In genomic region chr1:113515498-113515897, GRCh38 we compare ENCODE assay signal across 17 cellular contexts.
DNase-seq lines count a peak whose midpoint lies in the region; ATAC-seq and TF ChIP-seq lines count a peak whose summit lies in the region.
"Had no signal": no experiment of that assay in that cellular context is flagged by ENCODE, and none has a peak within 500 bp of the region (broad histone marks: within the 10 kb centered on the region; RNA-seq: fewer than 3 reads in every experiment).

No MANE protein-coding gene starts in this region.

- H3K18ac ChIP-seq in trophoblast cell (ENCODE audit: low read length) = no peak overlapping the region

- ATAC-seq in PC-3 (peak; percentile 69), HG03457 (IDR thresholded peaks at IDR 0.05; ENCODE audit: unreplicated experiment) (no peak)
- ATAC-seq: Panc1 had no signal

- WGBS in trophoblast cell (ENCODE audit: extremely low coverage, insufficient coverage, insufficient read length) = no CpG with 5 or more reads among the region's 1 CpG
- 95 to 100% (median 97%) methylated on average over 1 of the region's 1 CpG for WGBS in ovary, 3 donors

- H3K27me3 ChIP-seq in PC-3 (ENCODE audit: low read length) (no peaks in the 10 kb centered on the region), trophoblast cell (ENCODE audit: insufficient read depth, low read length) (no peaks in the 10 kb centered on the region), ovary (no peaks in the 10 kb centered on the region)

- H2BK120ac ChIP-seq in trophoblast cell (ENCODE audit: insufficient read depth, low read length, poor library complexity) = no peak overlapping the region

- no peak overlapping the region for H2BK5ac ChIP-seq in trophoblast cell (ENCODE audit: low read depth, low read length, poor library complexity)

- H3F3A ChIP-seq in PC-3 (ENCODE audit: low read length, unreplicated experiment) = peaks cover 8% of the 10 kb centered on the region

- intact Hi-C loops in PC-3 (cut with micrococcal nuclease) (loop anchor here (1.0 kb wide), 1 partner anchor 41 kb away; no protein-coding TSS in a partner anchor), ovary (cut with DNase I) (no loop called here)

- H4K91ac ChIP-seq in trophoblast cell (ENCODE audit: low read depth, low read length) = no peak overlapping the region

- BruUV-seq in PC-3 (replicated peaks; lab: Mats Ljungman, UMichigan) = no TSS peak

- no peak overlapping the region for H3K14ac ChIP-seq in trophoblast cell (ENCODE audit: low read length)

- CTCF ChIA-PET in PC-3 (lab: Charles Lee) = no interaction called here

- peak; percentile 17 for DNase-seq in HCEC 1CT
- peak; percentile 80 for DNase-seq in PC-3
- DNase-seq in epithelial cell of esophagus (ENCODE audit: low read depth) = peak; percentile 77
- peak; percentile 32 to 89 for DNase-seq in trophoblast cell
- no peak for DNase-seq in NCI-H510A treated with DMSO at 0.1 percent for 48 hours (lab: John Stamatoyannopoulos, UW)
- DNase-seq in ovary = no peak
- DNase-seq in activated CD4-positive, alpha-beta T cell treated with anti-CD3 and anti-CD28 coated beads for 48 hours = no peak
- DNase-seq: AML-193, COR-L47, DMS153, NCI-H1436 treated with DMSO at 0.1 percent for 48 hours, NCI-H2081, NCI-H510A, NCI-H82, Right ventricle myocardium superior had no signal

- H4K20me1 ChIP-seq in PC-3 (ENCODE audit: low read length) = no peaks in the 10 kb centered on the region

- H3K4ac ChIP-seq in trophoblast cell (ENCODE audit: low read depth, low read length) = peak overlapping the region; percentile 62

- no peaks in the 10 kb centered on the region for H3K36me3 ChIP-seq in PC-3 (ENCODE audit: low read depth, low read length)
- H3K36me3 ChIP-seq in trophoblast cell (ENCODE audit: control insufficient read depth in 1 of 2, insufficient read depth in 2 of 2, low read length in 2 of 2) = no peaks in the 10 kb centered on the region
- H3K36me3 ChIP-seq in ovary = no peaks in the 10 kb centered on the region

- peak overlapping the region; percentile 40 for H3K4me2 ChIP-seq in PC-3 (ENCODE audit: low read length)
- no peak overlapping the region for H3K4me2 ChIP-seq in trophoblast cell (ENCODE audit: low read length)

- H3K9me3 ChIP-seq in PC-3 (ENCODE audit: low read length) (peaks cover 13% of the 10 kb centered on the region; the same call in 1 of the 2 replicates), trophoblast cell (ENCODE audit: insufficient read depth, low read depth, low read length) (peaks cover 2% of the 10 kb centered on the region), ovary (no peaks in the 10 kb centered on the region)

- TF ChIP-seq EP300 in ovary (IDR thresholded peaks at IDR 0.05) = no peak

- no peak overlapping the region for H2AK5ac ChIP-seq in trophoblast cell (ENCODE audit: low read length)

- TF ChIP-seq POLR2A in ovary (IDR thresholded peaks at IDR 0.05) = no peak

- H2AFZ ChIP-seq in PC-3 (ENCODE audit: low read length) (no peak overlapping the region), trophoblast cell (ENCODE audit: insufficient read depth, low read length, poor library complexity) (no peak overlapping the region)

- no peaks in the 10 kb centered on the region for H3K9me2 ChIP-seq in PC-3 (replicated peaks; ENCODE audit: low read length)

- TF ChIP-seq CTCF in PC-3 (conservative IDR thresholded peaks at IDR 0.05; ENCODE audit: low read depth, low read length) (no peak), epithelial cell of esophagus (IDR thresholded peaks at IDR 0.05; ENCODE audit: insufficient read depth, low read depth, low read length, missing control alignments) (no peak), ovary (IDR thresholded peaks at IDR 0.05) (no peak)

- H3K4me3 ChIP-seq in PC-3 (ENCODE audit: low read length) = 0 out of 2 replicates have a peak overlapping the region, but pooled peaks have one; percentile 17
- no peak overlapping the region for H3K4me3 ChIP-seq in epithelial cell of esophagus (ENCODE audit: low read length)
- H3K4me3 ChIP-seq in trophoblast cell (ENCODE audit: low read depth, low read length) = no peak overlapping the region
- no peak overlapping the region for H3K4me3 ChIP-seq in ovary

- no peak overlapping the region for H3K23ac ChIP-seq in trophoblast cell (ENCODE audit: low read length)

- H3K79me1 ChIP-seq in trophoblast cell (ENCODE audit: low read length) = no peaks in the 10 kb centered on the region

- H3K4me1 ChIP-seq in PC-3 (ENCODE audit: insufficient read depth, low read length) = peaks cover 26% of the 10 kb centered on the region
- H3K4me1 ChIP-seq in trophoblast cell (ENCODE audit: control insufficient read depth in 1 of 2, insufficient read depth in 2 of 2, low read length in 2 of 2) = no peaks in the 10 kb centered on the region
- H3K4me1 ChIP-seq in ovary (ENCODE audit: insufficient read depth) = peaks cover 3% of the 10 kb centered on the region

- H3K79me2 ChIP-seq in PC-3 (ENCODE audit: low read length) (0 out of 2 replicates have a peak, but pooled peaks cover 4% of the 10 kb centered on the region), trophoblast cell (ENCODE audit: control insufficient read depth, insufficient read depth, low read length, poor library complexity) (peaks cover under 1% of the 10 kb centered on the region)

- POLR2A ChIA-PET in PC-3 (lab: Charles Lee; ENCODE audit: unreplicated experiment) = no interaction called here

- H3K9ac ChIP-seq in PC-3 (ENCODE audit: low read length) (no peak overlapping the region), trophoblast cell (ENCODE audit: low read length) (no peak overlapping the region)

- no peak overlapping the region for H4K12ac ChIP-seq in trophoblast cell (ENCODE audit: low read depth, low read length)

- no peak overlapping the region for H4K8ac ChIP-seq in trophoblast cell (ENCODE audit: low read depth, low read length)

- no peak overlapping the region for H2BK12ac ChIP-seq in trophoblast cell (ENCODE audit: low read length)

- H3K27ac ChIP-seq in PC-3 (ENCODE audit: low read length) (0 out of 2 replicates have a peak overlapping the region, but pooled peaks have one; percentile 5), trophoblast cell (ENCODE audit: low read depth, low read length) (no peak overlapping the region), ovary (no peak overlapping the region)

Comparison
In these comparisons a context has a peak if more than half of its experiments do, and no peak if none do; other contexts are left out.
1. DNase-seq: peak in HCEC 1CT (single experiment), PC-3 (single experiment), epithelial cell of esophagus (single experiment) and trophoblast cell (2 of 2); none in NCI-H510A treated with DMSO at 0.1 percent for 48 hours (single experiment), ovary (0 of 5) and activated CD4-positive, alpha-beta T cell treated with anti-CD3 and anti-CD28 coated beads for 48 hours (single experiment).